ENCODE assay signal across 19 cellular contexts in the genomic region with DNA sequence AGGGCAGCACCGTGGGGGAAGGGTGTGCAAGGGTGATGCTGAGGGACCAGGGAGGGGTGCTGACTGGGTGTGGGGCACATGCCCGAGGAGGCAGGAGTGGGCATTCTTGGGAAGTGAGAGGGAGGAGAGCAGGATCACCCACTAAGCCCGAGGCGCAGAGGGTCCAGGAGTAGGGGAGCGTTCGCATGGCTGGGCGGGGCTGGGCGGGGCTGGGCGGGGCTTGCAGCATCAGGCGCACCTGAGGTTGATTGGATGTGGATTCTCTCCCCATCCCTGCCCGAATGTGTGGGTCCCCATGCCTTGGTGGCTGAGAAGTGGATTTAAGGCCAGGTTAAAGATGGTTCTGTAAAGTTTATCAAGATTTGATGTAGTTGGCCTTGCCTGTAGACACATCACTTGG. TPM values are rescaled to one million over a fixed set of nuclear protein-coding genes. Genes with fewer than 3 reads are reported as not detected.
DNase-seq lines count a peak whose midpoint lies in the region; ATAC-seq, FAIRE-seq and TF ChIP-seq lines count a peak whose summit lies in the region.
"Had no signal": no experiment of that assay in that cellular context is flagged by ENCODE, and none has a peak within 500 bp of the region (broad histone marks: within the 10 kb centered on the region; RNA-seq: fewer than 3 reads in every experiment).

No MANE protein-coding gene starts in this region.

- no peak overlapping the region for H2BK15ac ChIP-seq in H1 (ENCODE audit: low read length)

- no peak overlapping the region for H3K56ac ChIP-seq in H1 (replicated peaks; ENCODE audit: insufficient read length, low read depth, low read length)

- no peak overlapping the region for H3K4me3 ChIP-seq in CD4-positive, CD25-positive, alpha-beta regulatory T cell (ENCODE audit: low read depth, low read length)
- H3K4me3 ChIP-seq in HEK293 (ENCODE audit: low read depth, low read length) (no peak overlapping the region), H1 (ENCODE audit: extremely low read depth in 1 of 4, insufficient read depth in 2 of 4, low read depth in 3 of 4, low read length in 4 of 4) (no peak overlapping the region), skin epidermis (no peak overlapping the region)
- H3K4me3 ChIP-seq: PC-9, thyroid gland had no signal

- ATAC-seq in CD4-positive, CD25-positive, alpha-beta regulatory T cell (ENCODE audit: low read depth in 2 of 2), result no peak

- H2AFZ ChIP-seq in H1 (ENCODE audit: low read length), result no peak overlapping the region
- H2AFZ ChIP-seq: PC-9 had no signal

- no peak for FAIRE-seq in H1 (lab: Jason Lieb, UNC)
- FAIRE-seq: GM18507, islet of Langerhans had no signal

- H3K4me1 Mint-ChIP-seq in CD4-positive, CD25-positive, alpha-beta regulatory T cell, result peaks cover 32 to 87% (median 57%) of the 10 kb centered on the region in 4 donors

- H3K9me3 Mint-ChIP-seq in CD4-positive, CD25-positive, alpha-beta regulatory T cell, result no peaks in the 10 kb centered on the region

- H3K36me3 ChIP-seq in CD4-positive, CD25-positive, alpha-beta regulatory T cell (ENCODE audit: control insufficient read depth, insufficient read depth, low read length), result peaks cover 4% of the 10 kb centered on the region
- H3K36me3 ChIP-seq in HEK293 (ENCODE audit: control insufficient read depth in 2 of 2, insufficient read depth in 1 of 2, low read length in 2 of 2), result no peaks in the 10 kb centered on the region; a peak in 1 of 3 replicates
- H3K36me3 ChIP-seq in H1 (ENCODE audit: control insufficient read depth in 2 of 4, insufficient read depth in 4 of 4, low read length in 3 of 4), result peaks cover 0 to 2% (median under 1%) of the 10 kb centered on the region in 4 experiments; a peak in 1 of 8 replicates
- H3K36me3 ChIP-seq: BE2C, thyroid gland had no signal

- H3K9me3 ChIP-seq in CD4-positive, CD25-positive, alpha-beta regulatory T cell (ENCODE audit: control insufficient read depth in 2 of 2, low read length in 2 of 2), result no peaks in the 10 kb centered on the region
- H3K9me3 ChIP-seq in HEK293 (ENCODE audit: control insufficient read depth, insufficient read depth, low read depth, low read length) (no peaks in the 10 kb centered on the region), H1 (ENCODE audit: insufficient read depth in 2 of 2, low read depth in 1 of 2, low read length in 1 of 2) (no peaks in the 10 kb centered on the region; a peak in 1 of 4 replicates)
- H3K9me3 ChIP-seq: BE2C, thyroid gland had no signal

- no peak overlapping the region for H4K91ac ChIP-seq in H1 (replicated peaks; ENCODE audit: insufficient read length, low read length)

- no peaks in the 10 kb centered on the region for H3K27me3 ChIP-seq in CD4-positive, CD25-positive, alpha-beta regulatory T cell (ENCODE audit: control insufficient read depth, insufficient read depth, low read length)
- no peaks in the 10 kb centered on the region for H3K27me3 ChIP-seq in H1 (replicated peaks in 1 of 4; ENCODE audit: control insufficient read depth in 3 of 4, extremely low read depth in 1 of 4, insufficient read depth in 3 of 4, low read length in 3 of 4)
- H3K27me3 ChIP-seq: BE2C, thyroid gland had no signal

- no peak overlapping the region for H2AK5ac ChIP-seq in H1 (ENCODE audit: low read depth, low read length)

- peak overlapping the region; percentile 32; the same call in 1 of the 2 replicates for H2BK5ac ChIP-seq in H1 (ENCODE audit: low read depth, low read length)

- H3K4me1 ChIP-seq in CD4-positive, CD25-positive, alpha-beta regulatory T cell (ENCODE audit: control insufficient read depth, insufficient read depth, low read length, poor library complexity, severe bottlenecking), result peaks cover 36% of the 10 kb centered on the region
- H3K4me1 ChIP-seq in HEK293 (ENCODE audit: control insufficient read depth, insufficient read depth, low read length) (peaks cover 9% of the 10 kb centered on the region; the same call in 1 of the 2 replicates), H1 (replicated peaks in 1 of 4; ENCODE audit: control insufficient read depth in 3 of 4, insufficient read depth in 4 of 4, low read length in 3 of 4) (peaks cover 0 to 13% (median under 1%) of the 10 kb centered on the region in 4 experiments; a peak in 2 of 7 replicates)

- H4K5ac ChIP-seq in H1 (ENCODE audit: insufficient read length, low read depth, low read length), result peak overlapping the region; percentile 51

- H3K79me1 ChIP-seq in H1 (ENCODE audit: low read depth, low read length), result peaks cover 13% of the 10 kb centered on the region

- no peak overlapping the region for H3K18ac ChIP-seq in H1 (ENCODE audit: extremely low read depth, low read length)

- no peak overlapping the region for H3K4ac ChIP-seq in H1 (replicated peaks; ENCODE audit: insufficient read length, low read depth, low read length)

- no peak overlapping the region for H3K14ac ChIP-seq in H1 (ENCODE audit: insufficient read length)

- no peak for DNase-seq in CD4-positive, CD25-positive, alpha-beta regulatory T cell
- DNase-seq in H1 (ENCODE audit: low read depth in 1 of 2, low spot score in 2 of 2) (no peak), SKM-1 treated with dmso at 0.1 percent for 144 hours (lab: John Stamatoyannopoulos, UW; ENCODE audit: unreplicated experiment) (no peak), islet precursor cell (no peak), GF-D8 (lab: John Stamatoyannopoulos, UW) (no peak)
- DNase-seq: DMS153; midbrain; MM.1S; NCI-H2029 treated with DMSO at 0.1 percent for 48 hours; NCI-H69; stimulated activated CD4-positive, alpha-beta T cell treated with anti-CD3 and anti-CD28 coated beads, Interleukin-12 subunit alpha, Interleukin-12 subunit beta, amount 100 ng/mL, for 4 hours; thyroid gland had no signal

- POLR2A ChIA-PET in HEK293 (lab: Yijun Ruan, JAX) (no interaction called here), H1 (lab: Charles Lee; ENCODE audit: partially characterized antibody) (interaction anchor here (7.1 kb wide), 1 partner anchor 12 kb away, joined by 40 read pairs; a partner anchor contains a TSS)

- peaks cover 13% of the 10 kb centered on the region for H3K36me3 Mint-ChIP-seq in CD4-positive, CD25-positive, alpha-beta regulatory T cell

- H2BK20ac ChIP-seq in H1 (ENCODE audit: low read length), result no peak overlapping the region

- no peak overlapping the region for H2BK120ac ChIP-seq in H1 (replicated peaks; ENCODE audit: low read depth, low read length)

- peaks cover 5 to 12% of the 10 kb centered on the region in 2 experiments for H4K20me1 ChIP-seq in H1 (replicated peaks in 1 of 2; ENCODE audit: control insufficient read depth in 1 of 2, insufficient read depth in 2 of 2, low read length in 2 of 2)

- peak overlapping the region in 1 of 4 donors; percentile 64 for H3K4me3 Mint-ChIP-seq in CD4-positive, CD25-positive, alpha-beta regulatory T cell

- no peak for TF ChIP-seq RAD21 in H1 (IDR thresholded peaks at IDR 0.05 in 1 of 2, conservative IDR thresholded peaks at IDR 0.05 in 1 of 2; ENCODE audit: low read depth in 2 of 2, low read length in 2 of 2)

- H3K23ac ChIP-seq in H1 (ENCODE audit: insufficient read length), result no peak overlapping the region

- CTCF ChIA-PET in HEK293 (lab: Yijun Ruan, JAX), result no interaction called here
- CTCF ChIA-PET in H1 (lab: Charles Lee; ENCODE audit: partially characterized antibody), result interaction anchor here (0.7 kb wide), 1 partner anchor 116 kb away, joined by 3 read pairs; no protein-coding TSS in a partner anchor

- H3K27ac ChIP-seq in CD4-positive, CD25-positive, alpha-beta regulatory T cell (ENCODE audit: insufficient read depth, low read length, poor library complexity, severe bottlenecking), result peak overlapping the region; percentile 14
- H3K27ac ChIP-seq in HEK293 (ENCODE audit: extremely low read depth, low read depth, low read length), result no peak overlapping the region
- no peak overlapping the region for H3K27ac ChIP-seq in H1 (ENCODE audit: low read depth, low read length)
- H3K27ac ChIP-seq in skin epidermis, result peak overlapping the region in 19 of 21 experiments; percentile 9 to 90 (median 81)
- H3K27ac ChIP-seq: PC-9 had no signal

- H3K79me2 ChIP-seq in H1 (ENCODE audit: control insufficient read depth in 1 of 2, insufficient read depth in 2 of 2, low read length in 2 of 2), result peaks cover 0 to 90% of the 10 kb centered on the region in 2 experiments

- TF ChIP-seq CTCF in HEK293 (tag by site-specific recombination; IDR thresholded peaks at IDR 0.05), result no peak
- no peak for TF ChIP-seq CTCF in H1 (IDR thresholded peaks at IDR 0.05; ENCODE audit: control extremely low read depth in 1 of 3, insufficient read depth in 1 of 3, low read depth in 1 of 3, low read length in 3 of 3)

- no peak overlapping the region for H4K8ac ChIP-seq in H1 (ENCODE audit: extremely low read depth, insufficient read depth, low read length)

- H3K27ac Mint-ChIP-seq in CD4-positive, CD25-positive, alpha-beta regulatory T cell, result peak overlapping the region in 1 of 3 donors; percentile 83

- no peaks in the 10 kb centered on the region for H3K27me3 Mint-ChIP-seq in CD4-positive, CD25-positive, alpha-beta regulatory T cell

- TF ChIP-seq EP300 in H1 (IDR thresholded peaks at IDR 0.05; ENCODE audit: borderline replicate concordance in 1 of 2, low read depth in 2 of 2, low read length in 2 of 2), result no peak

- WGBS in H1 (ENCODE audit: extremely low coverage in 1 of 2, insufficient coverage in 1 of 2, insufficient read length in 1 of 2, insufficient replicate concordance in 2 of 2, low coverage in 1 of 2, low lambda C conversion rate in 2 of 2, missing lambda C conversion rate in 1 of 2), 2 experiments, result 60% methylated on average over 1 of the region's 11 CpGs; no CpG with 5 or more reads in 1 of the 2 experiments

- H3K4me2 ChIP-seq in H1 (ENCODE audit: insufficient read depth in 1 of 2, low read depth in 2 of 2, low read length in 2 of 2), result peak overlapping the region in 1 of 2 experiments; percentile 37; a peak in 2 of 4 replicates
- H3K4me2 ChIP-seq: PC-9 had no signal

- H2BK12ac ChIP-seq in H1 (ENCODE audit: low read depth, low read length), result 0 out of 2 replicates have a peak overlapping the region, but pooled peaks have one; percentile 27

- no peak for TF ChIP-seq POLR2A in H1 (IDR thresholded peaks at IDR 0.05; ENCODE audit: control extremely low read depth in 1 of 2, low read depth in 2 of 2, low read length in 2 of 2)

- H3K9ac ChIP-seq in H1 (replicated peaks in 1 of 4; ENCODE audit: extremely low read depth in 1 of 4, low read depth in 3 of 4, low read length in 3 of 4), result no peak overlapping the region

- H3K23me2 ChIP-seq in H1 (ENCODE audit: low read depth, low read length), result no peaks in the 10 kb centered on the region

RNA-seq across cellular contexts. Expression of a gene that starts 14.2 kb away (rescaled TPM):
- total RNA-seq in CD4-positive, CD25-positive, alpha-beta regulatory T cell, result 114 TPM
- polyA plus RNA-seq in CD4-positive, CD25-positive, alpha-beta regulatory T cell, result 10 to 100 TPM; 20.4 to 27.6 (median 25.9) TPM
- 39.3 and 39.8 TPM in 2 replicates for total RNA-seq in H1 (2021; fragmentation: NEBNext Ultra II Directional; extraction: Animal tissue kit (Norgen Biotek cat#: 25700))
- polyA plus RNA-seq in H1 (2011; rRNA removed), result 25.8 and 29.0 TPM in 2 replicates
- polyA plus RNA-seq in H1 (2011; cell fraction: cytosol; rRNA removed), result 33.5 TPM
- polyA plus RNA-seq in H1 (2011; cell fraction: nucleus; rRNA removed), result 65.3 TPM
- 20.1 to 25.9 TPM (median 23.8 TPM) in 4 replicates for polyA plus RNA-seq in H1 (2012, experiment 1 of 2)
- polyA plus RNA-seq in H1 (2012, experiment 2 of 2), result 21.4 TPM
- 20.6 TPM for polyA plus RNA-seq in H1 (2013, experiment 1 of 2)
- 21.1 TPM for polyA plus RNA-seq in H1 (2013, experiment 2 of 2)
- 45.5 and 52.3 TPM in 2 replicates for polyA minus RNA-seq in H1 (2011; rRNA and poly(A)+ RNA removed)
- 25.0 TPM for polyA minus RNA-seq in H1 (2011; cell fraction: cytosol; rRNA and poly(A)+ RNA removed)
- polyA minus RNA-seq in H1 (2011; cell fraction: nucleus; rRNA and poly(A)+ RNA removed), result 52.7 TPM

RNA-seq across cellular contexts. Expression of a gene that starts 29.1 kb away (rescaled TPM):
- not detected for total RNA-seq in CD4-positive, CD25-positive, alpha-beta regulatory T cell
- polyA plus RNA-seq in CD4-positive, CD25-positive, alpha-beta regulatory T cell, result not detected
- not detected in 2 replicates for total RNA-seq in H1 (2021; fragmentation: NEBNext Ultra II Directional; extraction: Animal tissue kit (Norgen Biotek cat#: 25700))
- not detected in 2 replicates for polyA plus RNA-seq in H1 (2011; rRNA removed)
- polyA plus RNA-seq in H1 (2011; cell fraction: cytosol; rRNA removed), result not detected
- not detected for polyA plus RNA-seq in H1 (2011; cell fraction: nucleus; rRNA removed)
- not detected in 4 replicates for polyA plus RNA-seq in H1 (2012, experiment 1 of 2)
- polyA plus RNA-seq in H1 (2012, experiment 2 of 2), result not detected
- polyA plus RNA-seq in H1 (2013, experiment 1 of 2), result under 0.01 TPM
- not detected for polyA plus RNA-seq in H1 (2013, experiment 2 of 2)
- not detected in 2 replicates for polyA minus RNA-seq in H1 (2011; rRNA and poly(A)+ RNA removed)
- polyA minus RNA-seq in H1 (2011; cell fraction: cytosol; rRNA and poly(A)+ RNA removed), result not detected
- polyA minus RNA-seq in H1 (2011; cell fraction: nucleus; rRNA and poly(A)+ RNA removed), result not detected
- total RNA-seq: thyroid gland had no signal
- polyA plus RNA-seq: adipose tissue had no signal

Comparison
In these comparisons a context has a peak if more than half of its experiments do, and no peak if none do; other contexts are left out.
1. H3K27ac ChIP-seq: peak in CD4-positive, CD25-positive, alpha-beta regulatory T cell (single experiment) and skin epidermis (19 of 21); none in HEK293 (single experiment) and H1 (single experiment).